In genomic region chr5:143074414-143074996, GRCh38 we compare ENCODE assay signal across 1 cellular context.
A peak's percentile ranks its signal among the peaks of the same experiment; 100 is the strongest.
TF ChIP-seq lines count a peak whose summit lies in the region.

No MANE protein-coding gene starts in this region.

TF ChIP-seq in K562, 482 proteins besides CTCF, POLR2A, EP300 and RAD21:
- TF ChIP-seq ZBTB40 (IDR thresholded peaks at IDR 0.05): peak; percentile 71
- no peak for TF ChIP-seq ZBTB40 (CRISPR knock-in tag; IDR thresholded peaks at IDR 0.05)
- TF ChIP-seq SIN3B (IDR thresholded peaks at IDR 0.05; ENCODE audit: low read depth): no peak
